In the genomic region with DNA sequence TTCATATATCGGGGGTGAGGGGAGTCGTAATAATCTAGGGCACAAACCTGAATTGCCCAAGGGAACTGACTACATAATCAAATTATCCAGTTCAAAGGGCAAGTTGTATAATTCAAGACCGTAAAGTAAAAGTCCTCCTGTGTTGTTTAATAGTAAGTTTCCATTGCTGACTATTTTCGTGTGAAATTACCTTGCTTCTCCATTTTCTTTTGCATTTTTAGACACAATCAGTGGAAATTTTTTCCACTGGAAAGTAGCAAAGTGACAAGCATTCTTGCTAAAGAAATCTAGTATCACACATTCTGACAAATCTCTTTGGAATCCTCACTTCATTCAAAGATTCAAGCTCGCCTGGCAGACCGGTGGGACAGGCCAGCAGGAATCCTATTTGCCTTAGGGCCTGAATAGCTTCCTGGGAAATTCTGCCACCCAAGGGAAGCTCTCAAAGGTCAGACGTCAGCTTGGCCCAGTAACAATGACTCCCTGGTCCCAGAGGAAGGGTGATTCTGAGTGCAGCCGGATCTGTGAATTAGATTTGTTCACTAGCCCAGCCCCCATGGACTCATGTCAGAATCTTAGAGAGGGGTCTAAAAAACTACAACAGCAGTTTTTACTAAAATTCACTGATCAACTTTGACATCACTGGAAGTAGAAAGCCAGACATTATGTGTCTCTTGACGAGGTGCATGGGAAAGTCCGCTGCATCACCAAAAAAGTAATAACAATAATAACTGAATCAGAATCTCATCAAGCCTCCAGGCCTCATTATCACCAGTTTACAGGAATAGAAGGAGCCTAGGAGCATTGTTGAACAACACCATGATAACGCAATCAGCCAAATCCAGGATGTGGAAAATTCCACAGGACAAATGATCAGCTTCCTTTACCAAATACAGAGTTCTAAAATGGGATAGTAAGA, we compare ENCODE assay signal across 9 cellular contexts.
DNase-seq lines count a peak whose midpoint lies in the region; ATAC-seq and TF ChIP-seq lines count a peak whose summit lies in the region.
"Had no signal": no experiment of that assay in that cellular context is flagged by ENCODE, and none has a peak within 500 bp of the region (broad histone marks: within the 10 kb centered on the region; RNA-seq: fewer than 3 reads in every experiment).

No MANE protein-coding gene starts in this region.

- H3K9me3 Mint-ChIP-seq in activated CD4-positive, alpha-beta T cell treated with anti-CD3 and anti-CD28 coated beads, Interleukin-2, amount 10 ng/mL, durations not matched to agents 24 days and 14 days: no peaks in the 10 kb centered on the region
- H3K9me3 Mint-ChIP-seq: stimulated activated memory B cell treated with anti-CD40 and anti-IgM and Interleukin-4, amounts not matched to agents 10 μg/mL and 1 μg/mL and 100 μg/mL, for 72 hours had no signal

- no peaks in the 10 kb centered on the region for H3K27me3 Mint-ChIP-seq in activated CD4-positive, alpha-beta T cell treated with anti-CD3 and anti-CD28 coated beads, Interleukin-2, amount 10 ng/mL, durations not matched to agents 24 days and 14 days

- peak; percentile 83 to 94 for ATAC-seq in right cardiac atrium
- ATAC-seq: stimulated activated memory B cell treated with anti-CD40 and anti-IgM and Interleukin-4, amounts not matched to agents 10 μg/mL and 1 μg/mL and 100 μg/mL, for 72 hours had no signal

- TF ChIP-seq EP300 in sigmoid colon (IDR thresholded peaks at IDR 0.05): no peak

- DNase-seq in H7 (peak; percentile 52), amniotic epithelial cell (ENCODE audit: low read depth) (peak; percentile 66), right cardiac atrium (peak; percentile 63 to 71 (median 66)), coronary artery (ENCODE audit: low spot score) (no peak), sigmoid colon (no peak)
- DNase-seq in stimulated activated naive CD4-positive, alpha-beta T cell (lab: John Stamatoyannopoulos, UW): no peak
- DNase-seq in activated CD4-positive, alpha-beta T cell treated with anti-CD3 and anti-CD28 coated beads, Interleukin-2, amount 10 ng/mL, durations not matched to agents 24 days and 14 days: no peak

- no peak overlapping the region for H3K27ac Mint-ChIP-seq in activated CD4-positive, alpha-beta T cell treated with anti-CD3 and anti-CD28 coated beads, Interleukin-2, amount 10 ng/mL, durations not matched to agents 24 days and 14 days
- H3K27ac Mint-ChIP-seq: stimulated activated memory B cell treated with anti-CD40 and anti-IgM and Interleukin-4, amounts not matched to agents 10 μg/mL and 1 μg/mL and 100 μg/mL, for 72 hours had no signal

- no peak for TF ChIP-seq CTCF in coronary artery (IDR thresholded peaks at IDR 0.05)
- TF ChIP-seq CTCF in sigmoid colon (IDR thresholded peaks at IDR 0.05): no peak

- H3K36me3 ChIP-seq in H7 (replicated peaks; ENCODE audit: control insufficient read depth, insufficient read depth, low read length) (no peaks in the 10 kb centered on the region), skeletal muscle satellite cell (ENCODE audit: insufficient read depth, low read length) (no peaks in the 10 kb centered on the region), sigmoid colon (no peaks in the 10 kb centered on the region)

- no peaks in the 10 kb centered on the region for H3K4me1 Mint-ChIP-seq in activated CD4-positive, alpha-beta T cell treated with anti-CD3 and anti-CD28 coated beads, Interleukin-2, amount 10 ng/mL, durations not matched to agents 24 days and 14 days
- H3K4me1 Mint-ChIP-seq: stimulated activated memory B cell treated with anti-CD40 and anti-IgM and Interleukin-4, amounts not matched to agents 10 μg/mL and 1 μg/mL and 100 μg/mL, for 72 hours had no signal

- 30% methylated on average over 11 of the region's 11 CpGs for WGBS in right cardiac atrium
- WGBS in sigmoid colon, 2 donors: 35 to 71% methylated on average over 11 of the region's 11 CpGs

- no peak overlapping the region for H3K4me3 ChIP-seq in H7 (ENCODE audit: insufficient read depth, low read depth, low read length)
- H3K4me3 ChIP-seq in right cardiac atrium (ENCODE audit: low read length): no peak overlapping the region
- H3K4me3 ChIP-seq in skeletal muscle satellite cell (ENCODE audit: low read length): no peak overlapping the region
- H3K4me3 ChIP-seq in coronary artery: no peak overlapping the region
- H3K4me3 ChIP-seq in sigmoid colon: no peak overlapping the region

- H3K27me3 ChIP-seq in H7 (ENCODE audit: control insufficient read depth, insufficient read depth, low read length): no peaks in the 10 kb centered on the region
- H3K27me3 ChIP-seq in right cardiac atrium (ENCODE audit: control insufficient read depth, insufficient read depth): no peaks in the 10 kb centered on the region
- H3K27me3 ChIP-seq in skeletal muscle satellite cell (ENCODE audit: control insufficient read depth, insufficient read depth, low read length): no peaks in the 10 kb centered on the region
- H3K27me3 ChIP-seq in sigmoid colon: no peaks in the 10 kb centered on the region

- H3K27ac ChIP-seq in right cardiac atrium (ENCODE audit: low read length): peak overlapping the region; percentile 80
- peak overlapping the region in 1 of 2 donors; percentile 69 for H3K27ac ChIP-seq in coronary artery
- H3K27ac ChIP-seq in sigmoid colon: peak overlapping the region in 1 of 4 donors; percentile 56

- TF ChIP-seq POLR2A in sigmoid colon (IDR thresholded peaks at IDR 0.05): no peak

- H3K9me3 ChIP-seq in right cardiac atrium (ENCODE audit: control insufficient read depth, low read length) (no peaks in the 10 kb centered on the region), skeletal muscle satellite cell (replicated peaks; ENCODE audit: low read length) (no peaks in the 10 kb centered on the region), sigmoid colon (no peaks in the 10 kb centered on the region)

- H3K9ac ChIP-seq in skeletal muscle satellite cell (ENCODE audit: low read depth, low read length): peak overlapping the region; percentile 29

- H3K4me3 Mint-ChIP-seq in activated CD4-positive, alpha-beta T cell treated with anti-CD3 and anti-CD28 coated beads, Interleukin-2, amount 10 ng/mL, durations not matched to agents 24 days and 14 days: no peak overlapping the region
- H3K4me3 Mint-ChIP-seq: stimulated activated memory B cell treated with anti-CD40 and anti-IgM and Interleukin-4, amounts not matched to agents 10 μg/mL and 1 μg/mL and 100 μg/mL, for 72 hours had no signal

- intact Hi-C loops in right cardiac atrium (cut with DNase I): no loop called here
- intact Hi-C loops in activated CD4-positive, alpha-beta T cell treated with anti-CD3 and anti-CD28 coated beads, Interleukin-2, amount 10 ng/mL, durations not matched to agents 24 days and 14 days (cut with micrococcal nuclease): no loop called here
- intact Hi-C loops in sigmoid colon (cut with DNase I): no loop called here

- H3K36me3 Mint-ChIP-seq in activated CD4-positive, alpha-beta T cell treated with anti-CD3 and anti-CD28 coated beads, Interleukin-2, amount 10 ng/mL, durations not matched to agents 24 days and 14 days (ENCODE audit: low read depth): no peaks in the 10 kb centered on the region
- H3K36me3 Mint-ChIP-seq: stimulated activated memory B cell treated with anti-CD40 and anti-IgM and Interleukin-4, amounts not matched to agents 10 μg/mL and 1 μg/mL and 100 μg/mL, for 72 hours had no signal

- peak overlapping the region; percentile 1 for H3K4me2 ChIP-seq in skeletal muscle satellite cell (ENCODE audit: low read length)

- H3K4me1 ChIP-seq in right cardiac atrium (ENCODE audit: control insufficient read depth, insufficient read depth, low read length) (peaks cover 2% of the 10 kb centered on the region), skeletal muscle satellite cell (ENCODE audit: control insufficient read depth, insufficient read depth, low read length) (peaks cover 24% of the 10 kb centered on the region), sigmoid colon (peaks cover 0 to 7% (median 0%) of the 10 kb centered on the region in 4 donors)

Comparison
In these comparisons a context has a peak if more than half of its experiments do, and no peak if none do; other contexts are left out.
1. DNase-seq: peak in H7 (single experiment), amniotic epithelial cell (single experiment) and right cardiac atrium (3 of 3); none in coronary artery (single experiment), stimulated activated naive CD4-positive, alpha-beta T cell (0 of 6), activated CD4-positive, alpha-beta T cell treated with anti-CD3 and anti-CD28 coated beads, Interleukin-2, amount 10 ng/mL, durations not matched to agents 24 days and 14 days (single experiment) and sigmoid colon (single experiment).